1 cellular context compared by ENCODE assay signal in genomic region chr9:134136117-134136996, GRCh38.
TF ChIP-seq lines count a peak whose summit lies in the region.

No MANE protein-coding gene starts in this region.

TF ChIP-seq in K562, 482 proteins besides CTCF, POLR2A, EP300 and RAD21 (continued from another document and continues in another):
- TF ChIP-seq RREB1 (CRISPR knock-in tag; IDR thresholded peaks at IDR 0.05) (no peak), ZC3H11A (IDR thresholded peaks at IDR 0.05; ENCODE audit: low read depth, low read length) (no peak), ZBTB34 (CRISPR knock-in tag; IDR thresholded peaks at IDR 0.05) (no peak), MIER1 (IDR thresholded peaks at IDR 0.05; ENCODE audit: low read depth) (no peak), GTF2F1 (IDR thresholded peaks at IDR 0.05; ENCODE audit: low read depth, low read length) (no peak), ZKSCAN8 (CRISPR knock-in tag; IDR thresholded peaks at IDR 0.05) (no peak), MCM5 (IDR thresholded peaks at IDR 0.05; ENCODE audit: low read depth) (no peak), CCAR2 (IDR thresholded peaks at IDR 0.05; ENCODE audit: low read depth, low read length) (no peak), CEBPG (CRISPR knock-in tag; IDR thresholded peaks at IDR 0.05) (no peak), CEBPG (tag; conservative IDR thresholded peaks at IDR 0.05 in 1 of 2, IDR thresholded peaks at IDR 0.05 in 1 of 2) (no peak), MITF (IDR thresholded peaks at IDR 0.05) (no peak), ZNF212 (CRISPR knock-in tag; IDR thresholded peaks at IDR 0.05) (no peak), KLF16 (IDR thresholded peaks at IDR 0.05) (no peak), ZNF717 (CRISPR knock-in tag; IDR thresholded peaks at IDR 0.05) (no peak), ZNF24 (IDR thresholded peaks at IDR 0.05) (no peak), HLTF (IDR thresholded peaks at IDR 0.05) (no peak), VEZF1 (CRISPR knock-in tag; IDR thresholded peaks at IDR 0.05) (peak; percentile 34), MECOM (CRISPR knock-in tag; IDR thresholded peaks at IDR 0.05) (no peak), ZNF57 (CRISPR knock-in tag; IDR thresholded peaks at IDR 0.05) (no peak), GATAD2A (IDR thresholded peaks at IDR 0.05) (no peak), ZNF347 (CRISPR knock-in tag; IDR thresholded peaks at IDR 0.05; ENCODE audit: low read depth) (no peak), CTBP1 (IDR thresholded peaks at IDR 0.05; ENCODE audit: borderline replicate concordance) (no peak), SIX5 (IDR thresholded peaks at IDR 0.05; ENCODE audit: borderline replicate concordance in 1 of 2, insufficient read depth in 1 of 2, low read depth in 1 of 2, low read length in 2 of 2) (no peak), LCOR (CRISPR knock-in tag; IDR thresholded peaks at IDR 0.05) (no peak), ZNF318 (IDR thresholded peaks at IDR 0.05; ENCODE audit: borderline replicate concordance in 1 of 2, low read depth in 1 of 2) (no peak), USF2 (CRISPR knock-in tag; IDR thresholded peaks at IDR 0.05) (no peak), PCBP1 (IDR thresholded peaks at IDR 0.05; ENCODE audit: low read depth, low read length, poor library complexity, severe bottlenecking) (peak; percentile 44), FOXK2 (conservative IDR thresholded peaks at IDR 0.05 in 1 of 2, IDR thresholded peaks at IDR 0.05 in 1 of 2; ENCODE audit: low read depth in 2 of 2) (no peak)
